9 cellular contexts compared by ENCODE assay signal in the genomic region with DNA sequence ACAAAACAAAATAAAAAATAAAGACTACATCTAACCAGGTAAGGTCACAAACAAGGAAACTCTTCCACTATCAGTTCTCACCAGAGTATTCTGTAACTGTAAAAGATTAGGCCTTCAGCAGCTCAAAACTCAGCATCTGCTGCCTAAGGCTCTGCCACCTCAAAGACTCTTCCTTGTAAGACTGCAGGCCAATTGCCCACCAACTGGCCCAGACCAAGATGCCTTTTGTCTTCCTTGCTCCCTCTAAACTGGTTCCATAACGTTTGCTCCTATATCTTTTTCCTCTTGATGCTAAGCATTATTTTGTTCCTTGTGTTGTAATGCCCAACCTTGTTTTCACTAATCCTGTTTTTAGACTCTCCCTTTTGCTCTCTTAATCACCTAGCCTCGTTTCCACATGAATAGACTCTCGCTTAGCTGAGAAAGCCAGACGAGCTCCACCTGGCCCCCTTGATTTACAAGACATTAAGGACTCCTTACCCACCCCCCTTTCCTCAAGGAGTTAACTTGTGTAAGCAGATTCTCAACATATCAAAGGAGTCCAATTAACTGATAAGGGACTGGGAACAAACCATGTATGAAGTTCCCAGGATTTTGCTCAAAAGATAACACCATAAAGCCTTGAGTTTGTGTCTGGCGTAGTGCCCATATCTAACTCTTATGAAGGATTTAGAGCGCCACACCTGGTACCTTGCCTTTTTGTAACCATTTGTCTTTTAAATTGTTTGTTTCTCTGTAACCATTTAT. TPM values are rescaled to one million over a fixed set of nuclear protein-coding genes. Genes with fewer than 3 reads are reported as not detected.
DNase-seq lines count a peak whose midpoint lies in the region; ATAC-seq and TF ChIP-seq lines count a peak whose summit lies in the region.
"Had no signal": no experiment of that assay in that cellular context is flagged by ENCODE, and none has a peak within 500 bp of the region (broad histone marks: within the 10 kb centered on the region; RNA-seq: fewer than 3 reads in every experiment).

No MANE protein-coding gene starts in this region.

- no peak for DNase-seq in activated T-cell treated with anti-CD3 and anti-CD28 coated beads, Interleukin-2, amount 50 U/mL, for 4 hours
- no peak for DNase-seq in activated T-cell treated with anti-CD3 and anti-CD28 coated beads, Interleukin-2, amount 50 U/mL, for 1 hour
- DNase-seq in stimulated activated naive B cell treated with anti-CD40 and anti-IgM and Interleukin-4, amounts not matched to agents 10 μg/mL and 1 μg/mL and 100 μg/mL, for 72 hours = no peak
- no peak for DNase-seq in right lobe of liver
- DNase-seq: SIG-M5 had no signal

- H3K9me3 Mint-ChIP-seq in activated T-cell treated with anti-CD3 and anti-CD28 coated beads, Interleukin-2, amount 50 U/mL, for 4 hours = peaks cover 41% of the 10 kb centered on the region
- H3K9me3 Mint-ChIP-seq in activated T-helper 17 cell treated with anti-CD3 and anti-CD28 coated beads, Interleukin-2, amount 50 U/mL, for 72 hours = peaks cover 7% of the 10 kb centered on the region
- H3K9me3 Mint-ChIP-seq in stimulated activated naive B cell treated with anti-CD40 and anti-IgM and Interleukin-4, amounts not matched to agents 10 μg/mL and 1 μg/mL and 100 μg/mL, for 72 hours = no peaks in the 10 kb centered on the region

- no peak for TF ChIP-seq POLR2A in right lobe of liver (IDR thresholded peaks at IDR 0.05)

- H3K4me3 ChIP-seq in iPS-18a (ENCODE audit: low read length) = peak overlapping the region; percentile 84
- H3K4me3 ChIP-seq in right lobe of liver = peak overlapping the region in 1 of 3 donors; percentile 87

- H3K27me3 ChIP-seq in iPS-18a (ENCODE audit: control insufficient read depth, insufficient read depth, low read length) (no peaks in the 10 kb centered on the region), right lobe of liver (no peaks in the 10 kb centered on the region)

- H3K9me3 ChIP-seq in iPS-18a (ENCODE audit: control insufficient read depth, low read depth, low read length) (no peaks in the 10 kb centered on the region), right lobe of liver (no peaks in the 10 kb centered on the region)

- peaks cover 27% of the 10 kb centered on the region for H3K4me1 Mint-ChIP-seq in activated T-cell treated with anti-CD3 and anti-CD28 coated beads, Interleukin-2, amount 50 U/mL, for 4 hours (ENCODE audit: low read depth)
- H3K4me1 Mint-ChIP-seq in activated T-helper 17 cell treated with anti-CD3 and anti-CD28 coated beads, Interleukin-2, amount 50 U/mL, for 72 hours = peaks cover 13% of the 10 kb centered on the region
- H3K4me1 Mint-ChIP-seq in stimulated activated naive B cell treated with anti-CD40 and anti-IgM and Interleukin-4, amounts not matched to agents 10 μg/mL and 1 μg/mL and 100 μg/mL, for 72 hours = peaks cover 25 to 52% of the 10 kb centered on the region in 2 donors

- WGBS in right lobe of liver (ENCODE audit: insufficient coverage, low coverage, low lambda C conversion rate, missing lambda C conversion rate) = 47% methylated on average over 6 of the region's 6 CpGs

- TF ChIP-seq CTCF in right lobe of liver (IDR thresholded peaks at IDR 0.05) = no peak

- H3K27me3 Mint-ChIP-seq in activated T-cell treated with anti-CD3 and anti-CD28 coated beads, Interleukin-2, amount 50 U/mL, for 4 hours (ENCODE audit: low read depth) = no peaks in the 10 kb centered on the region
- H3K27me3 Mint-ChIP-seq in activated T-helper 17 cell treated with anti-CD3 and anti-CD28 coated beads, Interleukin-2, amount 50 U/mL, for 72 hours = no peaks in the 10 kb centered on the region
- no peaks in the 10 kb centered on the region for H3K27me3 Mint-ChIP-seq in stimulated activated naive B cell treated with anti-CD40 and anti-IgM and Interleukin-4, amounts not matched to agents 10 μg/mL and 1 μg/mL and 100 μg/mL, for 72 hours

- H3K36me3 ChIP-seq in iPS-18a (ENCODE audit: control insufficient read depth, low read depth, low read length) = peaks cover 23% of the 10 kb centered on the region
- H3K36me3 ChIP-seq in right lobe of liver = no peaks in the 10 kb centered on the region

- peak overlapping the region; percentile 85 for H3K27ac ChIP-seq in iPS-18a (ENCODE audit: low read length)
- H3K27ac ChIP-seq in right lobe of liver = no peak overlapping the region

- H3K4me1 ChIP-seq in iPS-18a (ENCODE audit: control insufficient read depth, low read depth, low read length) = peaks cover 12% of the 10 kb centered on the region
- peaks cover 0 to 11% (median 0%) of the 10 kb centered on the region in 4 donors for H3K4me1 ChIP-seq in right lobe of liver

- no peak for ATAC-seq in activated T-cell treated with anti-CD3 and anti-CD28 coated beads, Interleukin-2, amount 50 U/mL, for 4 hours
- no peak for ATAC-seq in activated T-helper 17 cell treated with anti-CD3 and anti-CD28 coated beads, Interleukin-2, amount 50 U/mL, for 72 hours (replicated peaks)
- ATAC-seq in stimulated activated naive B cell treated with anti-CD40 and anti-IgM and Interleukin-4, amounts not matched to agents 10 μg/mL and 1 μg/mL and 100 μg/mL, for 72 hours (replicated peaks) = no peak
- no peak for ATAC-seq in right lobe of liver
- ATAC-seq in GM18861 (IDR thresholded peaks at IDR 0.05; ENCODE audit: unreplicated experiment) = no peak
- ATAC-seq in HG02759 (IDR thresholded peaks at IDR 0.05; ENCODE audit: unreplicated experiment) = no peak

- intact Hi-C loops in right lobe of liver (cut with DNase I) = no loop called here

- no peak overlapping the region for H3K27ac Mint-ChIP-seq in activated T-helper 17 cell treated with anti-CD3 and anti-CD28 coated beads, Interleukin-2, amount 50 U/mL, for 72 hours
- peak overlapping the region; percentile 96 for H3K27ac Mint-ChIP-seq in stimulated activated naive B cell treated with anti-CD40 and anti-IgM and Interleukin-4, amounts not matched to agents 10 μg/mL and 1 μg/mL and 100 μg/mL, for 72 hours

- peak overlapping the region; percentile 98 for H3K9ac ChIP-seq in iPS-18a (ENCODE audit: low read length)

- peaks cover 46% of the 10 kb centered on the region for H3K36me3 Mint-ChIP-seq in activated T-cell treated with anti-CD3 and anti-CD28 coated beads, Interleukin-2, amount 50 U/mL, for 4 hours (ENCODE audit: insufficient read depth)
- peaks cover 67% of the 10 kb centered on the region for H3K36me3 Mint-ChIP-seq in activated T-helper 17 cell treated with anti-CD3 and anti-CD28 coated beads, Interleukin-2, amount 50 U/mL, for 72 hours (ENCODE audit: low read depth)
- H3K36me3 Mint-ChIP-seq in stimulated activated naive B cell treated with anti-CD40 and anti-IgM and Interleukin-4, amounts not matched to agents 10 μg/mL and 1 μg/mL and 100 μg/mL, for 72 hours = peaks cover 41 to 46% of the 10 kb centered on the region in 2 donors

- H3K4me3 Mint-ChIP-seq in activated T-cell treated with anti-CD3 and anti-CD28 coated beads, Interleukin-2, amount 50 U/mL, for 4 hours = peak overlapping the region; percentile 96
- peak overlapping the region; percentile 92 for H3K4me3 Mint-ChIP-seq in activated T-helper 17 cell treated with anti-CD3 and anti-CD28 coated beads, Interleukin-2, amount 50 U/mL, for 72 hours
- peak overlapping the region; percentile 92 to 98 for H3K4me3 Mint-ChIP-seq in stimulated activated naive B cell treated with anti-CD40 and anti-IgM and Interleukin-4, amounts not matched to agents 10 μg/mL and 1 μg/mL and 100 μg/mL, for 72 hours

RNA-seq across cellular contexts. Expression of gene ZNF814, which starts 1.5 kb away (rescaled TPM):
- total RNA-seq in activated T-cell treated with anti-CD3 and anti-CD28 coated beads, Interleukin-2, amount 50 U/mL, for 4 hours = 10 to 100 TPM; 21.7 to 30.6 (median 22.0) TPM
- total RNA-seq in activated T-helper 17 cell treated with anti-CD3 and anti-CD28 coated beads, Interleukin-2, amount 50 U/mL, for 72 hours = 10 to 100 TPM; 16.2 to 21.5 TPM
- total RNA-seq in right lobe of liver = 10 to 100 TPM in 3 of 6 experiments, 1 to 10 TPM in 3; 5.1 to 11.7 (median 8.7) TPM

RNA-seq across cellular contexts. Expression of gene ZNF417, which starts 29.0 kb away (rescaled TPM):
- 1 to 10 TPM; 4.7 to 6.8 (median 6.0) TPM for total RNA-seq in activated T-cell treated with anti-CD3 and anti-CD28 coated beads, Interleukin-2, amount 50 U/mL, for 4 hours
- total RNA-seq in activated T-helper 17 cell treated with anti-CD3 and anti-CD28 coated beads, Interleukin-2, amount 50 U/mL, for 72 hours = 10 to 100 TPM; 15.4 to 26.3 TPM
- 10 to 100 TPM in 3 of 6 experiments, 1 to 10 TPM in 3; 4.1 to 12.6 (median 7.8) TPM for total RNA-seq in right lobe of liver

RNA-seq across cellular contexts. Expression of gene ZNF587, which starts 37.7 kb away (rescaled TPM):
- total RNA-seq in activated T-cell treated with anti-CD3 and anti-CD28 coated beads, Interleukin-2, amount 50 U/mL, for 4 hours = 10 to 100 TPM; 17.9 to 22.1 (median 20.8) TPM
- total RNA-seq in activated T-helper 17 cell treated with anti-CD3 and anti-CD28 coated beads, Interleukin-2, amount 50 U/mL, for 72 hours = 10 to 100 TPM; 33.7 to 37.3 TPM
- total RNA-seq in right lobe of liver = 10 to 100 TPM in 5 of 6 experiments, 1 to 10 TPM in 1; 5.2 to 20.2 (median 12.6) TPM

RNA-seq across cellular contexts. Expression of gene ZNF418, which starts 47.8 kb away (rescaled TPM):
- total RNA-seq in activated T-cell treated with anti-CD3 and anti-CD28 coated beads, Interleukin-2, amount 50 U/mL, for 4 hours = 1 to 10 TPM; 1.5 to 1.8 (median 1.8) TPM
- total RNA-seq in activated T-helper 17 cell treated with anti-CD3 and anti-CD28 coated beads, Interleukin-2, amount 50 U/mL, for 72 hours = 1 to 10 TPM; 1.0 to 6.7 TPM
- total RNA-seq in right lobe of liver = 1 to 10 TPM; 1.0 to 3.7 (median 2.4) TPM

RNA-seq across cellular contexts. Expression of gene ZNF587B, which starts 57.3 kb away (rescaled TPM):
- total RNA-seq in activated T-cell treated with anti-CD3 and anti-CD28 coated beads, Interleukin-2, amount 50 U/mL, for 4 hours = 10 to 100 TPM; 22.6 to 29.1 (median 27.9) TPM
- 10 to 100 TPM; 16.8 to 20.6 TPM for total RNA-seq in activated T-helper 17 cell treated with anti-CD3 and anti-CD28 coated beads, Interleukin-2, amount 50 U/mL, for 72 hours
- total RNA-seq in right lobe of liver = 10 to 100 TPM in 3 of 6 experiments, 1 to 10 TPM in 3; 7.2 to 13.1 (median 10.4) TPM
